In the genomic region with DNA sequence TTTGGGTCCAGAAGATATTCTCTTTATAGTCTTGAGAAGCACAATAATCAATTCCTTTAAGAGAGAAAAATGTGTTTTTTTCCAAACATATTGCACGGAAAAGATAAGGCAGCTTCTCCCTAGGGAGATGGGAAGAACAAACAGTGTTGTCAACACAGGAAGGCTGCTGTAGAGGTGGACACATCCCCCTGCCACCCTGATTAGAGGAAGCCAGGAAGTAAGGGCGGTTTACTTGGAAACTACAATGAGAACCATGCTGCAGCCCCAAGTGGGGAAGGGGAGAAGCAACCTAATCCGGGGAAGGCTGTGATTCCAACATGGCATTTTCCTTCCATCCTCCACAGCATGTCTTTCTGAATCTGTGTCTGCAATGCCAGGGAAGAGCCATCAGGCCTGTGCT, we compare ENCODE assay signal across 19 cellular contexts.
A peak's percentile ranks its signal among the peaks of the same experiment; 100 is the strongest.
DNase-seq lines count a peak whose midpoint lies in the region; ATAC-seq and TF ChIP-seq lines count a peak whose summit lies in the region.
"Had no signal": no experiment of that assay in that cellular context is flagged by ENCODE, and none has a peak within 500 bp of the region (broad histone marks: within the 10 kb centered on the region; RNA-seq: fewer than 3 reads in every experiment).

No MANE protein-coding gene starts in this region.

- H3K4me3 Mint-ChIP-seq in endothelial cell (ENCODE audit: unreplicated experiment) (no peak overlapping the region), nephron progenitor cell (no peak overlapping the region)
- H3K4me3 Mint-ChIP-seq: naive B cell had no signal

- 96% methylated on average over 3 of the region's 3 CpGs for WGBS in SK-N-SH (ENCODE audit: low lambda C conversion rate)

- DNase-seq in SK-N-SH (no peak), NCI-H69 (lab: John Stamatoyannopoulos, UW) (peak; percentile 80), endothelial cell (ENCODE audit: low spot score) (peak; percentile 50), nephron progenitor cell (no peak), globus pallidus (ENCODE audit: low spot score) (no peak), DMS114 treated with DMSO at 0.1 percent for 48 hours (lab: John Stamatoyannopoulos, UW; ENCODE audit: unreplicated experiment) (no peak)
- DNase-seq: activated effector memory CD4-positive, alpha-beta T cell treated with anti-CD3 and anti-CD28 coated beads, Interleukin-2, amount 50 U/mL, for 16 hours; aorta; foreskin keratinocyte; GM23248; naive B cell; NCI-H1048; RPMI8226; T-cell; uterus had no signal

- peaks cover 6 to 76% of the 10 kb centered on the region in 2 experiments for H3K4me1 ChIP-seq in SK-N-SH (ENCODE audit: control insufficient read depth in 1 of 2, insufficient read depth in 2 of 2, low read depth in 1 of 2, low read length in 1 of 2)
- H3K4me1 ChIP-seq: uterus had no signal

- H3K9me3 ChIP-seq in SK-N-SH: no peaks in the 10 kb centered on the region
- H3K9me3 ChIP-seq: uterus had no signal

- no peak for TF ChIP-seq CTCF in SK-N-SH (IDR thresholded peaks at IDR 0.05)
- TF ChIP-seq CTCF in endothelial cell (IDR thresholded peaks at IDR 0.05; ENCODE audit: unreplicated experiment): no peak
- TF ChIP-seq CTCF in nephron progenitor cell (IDR thresholded peaks at IDR 0.05): no peak

- H3K9ac ChIP-seq in SK-N-SH: no peak overlapping the region
- H3K9ac ChIP-seq: GM23248 had no signal

- H3K4me1 Mint-ChIP-seq in endothelial cell (ENCODE audit: unreplicated experiment) (peaks cover 71% of the 10 kb centered on the region), nephron progenitor cell (peaks cover 6% of the 10 kb centered on the region)

- no peaks in the 10 kb centered on the region for H3K79me2 ChIP-seq in SK-N-SH (ENCODE audit: insufficient read depth)

- no peak overlapping the region for H3K4me2 ChIP-seq in SK-N-SH

- no peak overlapping the region for H3K4me3 ChIP-seq in SK-N-SH (ENCODE audit: low read depth in 2 of 2, low read length in 1 of 2)
- H3K4me3 ChIP-seq: GM23248, K562, uterus had no signal

- POLR2A ChIA-PET in SK-N-SH (lab: Yijun Ruan, JAX): no interaction called here

- H4K20me1 ChIP-seq in SK-N-SH (ENCODE audit: insufficient read depth): no peaks in the 10 kb centered on the region

- peak overlapping the region in 1 of 2 experiments; percentile 97; a peak in 2 of 4 replicates for H3K27ac ChIP-seq in SK-N-SH (ENCODE audit: low read depth in 2 of 2, low read length in 1 of 2)
- H3K27ac ChIP-seq: C4-2B, foreskin keratinocyte, uterus had no signal

- no peak for TF ChIP-seq RAD21 in SK-N-SH (IDR thresholded peaks at IDR 0.05; ENCODE audit: low read length)

- peak overlapping the region; percentile 33 for H2AFZ ChIP-seq in SK-N-SH (ENCODE audit: low read depth)
- H2AFZ ChIP-seq: GM23248 had no signal

- H3K27me3 Mint-ChIP-seq in endothelial cell (ENCODE audit: unreplicated experiment): no peaks in the 10 kb centered on the region
- H3K27me3 Mint-ChIP-seq in nephron progenitor cell (ENCODE audit: low read depth, poor library complexity): no peaks in the 10 kb centered on the region
- H3K27me3 Mint-ChIP-seq: T-cell had no signal

- H3K36me3 Mint-ChIP-seq in endothelial cell (ENCODE audit: low read depth, unreplicated experiment) (no peaks in the 10 kb centered on the region), nephron progenitor cell (ENCODE audit: low read depth) (no peaks in the 10 kb centered on the region)
- H3K36me3 Mint-ChIP-seq: naive B cell, T-cell had no signal

- no peaks in the 10 kb centered on the region for H3K36me3 ChIP-seq in SK-N-SH (replicated peaks in 1 of 2; ENCODE audit: control insufficient read depth in 1 of 2, insufficient read depth in 2 of 2, low read length in 1 of 2)
- H3K36me3 ChIP-seq: uterus had no signal

- H3K27me3 ChIP-seq in SK-N-SH (ENCODE audit: insufficient read depth): no peaks in the 10 kb centered on the region
- H3K27me3 ChIP-seq: foreskin keratinocyte, uterus had no signal

- H3F3A ChIP-seq in SK-N-SH (replicated peaks; ENCODE audit: insufficient read depth): peaks cover 50% of the 10 kb centered on the region

- CTCF ChIA-PET in SK-N-SH (lab: Yijun Ruan, JAX): interaction anchor here (0.7 to 1.2 kb wide), 2 partner anchors 30 to 65 kb away, joined by 3 read pairs; no protein-coding TSS in a partner anchor

- H3K9me2 ChIP-seq in SK-N-SH: no peaks in the 10 kb centered on the region

- ATAC-seq in SK-N-SH treated with all-trans-retinoic acid at 6 μM for 48 hours (no peak), HG03039 (IDR thresholded peaks at IDR 0.05; ENCODE audit: unreplicated experiment) (no peak)
- ATAC-seq: foreskin keratinocyte, K562, T-cell had no signal

- H3K27ac Mint-ChIP-seq in endothelial cell (ENCODE audit: unreplicated experiment): peak overlapping the region; percentile 90
- peak overlapping the region; percentile 21 for H3K27ac Mint-ChIP-seq in nephron progenitor cell

- no peak for TF ChIP-seq EP300 in SK-N-SH (IDR thresholded peaks at IDR 0.05; ENCODE audit: borderline replicate concordance in 1 of 2, low read depth in 1 of 2, low read length in 1 of 2)

- H3K9me3 Mint-ChIP-seq in endothelial cell (ENCODE audit: unreplicated experiment) (no peaks in the 10 kb centered on the region), nephron progenitor cell (no peaks in the 10 kb centered on the region)
- H3K9me3 Mint-ChIP-seq: naive B cell, T-cell had no signal

TF ChIP-seq in SK-N-SH, 30 proteins besides CTCF, POLR2A, EP300 and RAD21 (continues in another document):
- TF ChIP-seq NRF1 (IDR thresholded peaks at IDR 0.05; ENCODE audit: low read depth, low read length): no peak
- no peak for TF ChIP-seq GABPA (IDR thresholded peaks at IDR 0.05; ENCODE audit: low read depth)
- TF ChIP-seq GATA2 (CRISPR knock-in tag; IDR thresholded peaks at IDR 0.05): no peak
- TF ChIP-seq, protein P1, sequence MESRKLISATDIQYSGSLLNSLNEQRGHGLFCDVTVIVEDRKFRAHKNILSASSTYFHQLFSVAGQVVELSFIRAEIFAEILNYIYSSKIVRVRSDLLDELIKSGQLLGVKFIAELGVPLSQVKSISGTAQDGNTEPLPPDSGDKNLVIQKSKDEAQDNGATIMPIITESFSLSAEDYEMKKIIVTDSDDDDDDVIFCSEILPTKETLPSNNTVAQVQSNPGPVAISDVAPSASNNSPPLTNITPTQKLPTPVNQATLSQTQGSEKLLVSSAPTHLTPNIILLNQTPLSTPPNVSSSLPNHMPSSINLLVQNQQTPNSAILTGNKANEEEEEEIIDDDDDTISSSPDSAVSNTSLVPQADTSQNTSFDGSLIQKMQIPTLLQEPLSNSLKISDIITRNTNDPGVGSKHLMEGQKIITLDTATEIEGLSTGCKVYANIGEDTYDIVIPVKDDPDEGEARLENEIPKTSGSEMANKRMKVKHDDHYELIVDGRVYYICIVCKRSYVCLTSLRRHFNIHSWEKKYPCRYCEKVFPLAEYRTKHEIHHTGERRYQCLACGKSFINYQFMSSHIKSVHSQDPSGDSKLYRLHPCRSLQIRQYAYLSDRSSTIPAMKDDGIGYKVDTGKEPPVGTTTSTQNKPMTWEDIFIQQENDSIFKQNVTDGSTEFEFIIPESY (IDR thresholded peaks at IDR 0.05; ENCODE audit: borderline replicate concordance, low read depth): no peak
- no peak for TF ChIP-seq EZH2phosphoT487 (IDR thresholded peaks at IDR 0.05; ENCODE audit: borderline replicate concordance, low read depth)
- TF ChIP-seq TCF12 (IDR thresholded peaks at IDR 0.05): no peak
- TF ChIP-seq MEF2A (IDR thresholded peaks at IDR 0.05; ENCODE audit: borderline replicate concordance, low read depth): no peak
- TF ChIP-seq CHD2 (IDR thresholded peaks at IDR 0.05; ENCODE audit: low read length, partially characterized antibody): no peak
- TF ChIP-seq NFIC (IDR thresholded peaks at IDR 0.05; ENCODE audit: borderline replicate concordance): no peak
- TF ChIP-seq FOXJ3 (CRISPR knock-in tag; IDR thresholded peaks at IDR 0.05): no peak
- TF ChIP-seq TAF1 (IDR thresholded peaks at IDR 0.05; ENCODE audit: borderline replicate concordance, low read depth, low read length): no peak

TF ChIP-seq in SK-N-SH treated with all-trans-retinoic acid at 6 μM for 48 hours, 23 proteins besides CTCF, POLR2A, EP300 and RAD21:
- TF ChIP-seq, protein P2, sequence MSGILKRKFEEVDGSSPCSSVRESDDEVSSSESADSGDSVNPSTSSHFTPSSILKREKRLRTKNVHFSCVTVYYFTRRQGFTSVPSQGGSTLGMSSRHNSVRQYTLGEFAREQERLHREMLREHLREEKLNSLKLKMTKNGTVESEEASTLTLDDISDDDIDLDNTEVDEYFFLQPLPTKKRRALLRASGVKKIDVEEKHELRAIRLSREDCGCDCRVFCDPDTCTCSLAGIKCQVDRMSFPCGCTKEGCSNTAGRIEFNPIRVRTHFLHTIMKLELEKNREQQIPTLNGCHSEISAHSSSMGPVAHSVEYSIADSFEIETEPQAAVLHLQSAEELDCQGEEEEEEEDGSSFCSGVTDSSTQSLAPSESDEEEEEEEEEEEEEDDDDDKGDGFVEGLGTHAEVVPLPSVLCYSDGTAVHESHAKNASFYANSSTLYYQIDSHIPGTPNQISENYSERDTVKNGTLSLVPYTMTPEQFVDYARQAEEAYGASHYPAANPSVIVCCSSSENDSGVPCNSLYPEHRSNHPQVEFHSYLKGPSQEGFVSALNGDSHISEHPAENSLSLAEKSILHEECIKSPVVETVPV (CRISPR knock-in tag; IDR thresholded peaks at IDR 0.05): no peak
- TF ChIP-seq GLIS3 (CRISPR knock-in tag; IDR thresholded peaks at IDR 0.05): no peak

Comparison
In these comparisons a context has a peak if more than half of its experiments do, and no peak if none do; other contexts are left out.
1. DNase-seq: peak in NCI-H69 (single experiment) and endothelial cell (single experiment); none in SK-N-SH (single experiment), nephron progenitor cell (single experiment), globus pallidus (single experiment) and DMS114 treated with DMSO at 0.1 percent for 48 hours (single experiment).